ENCODE assay signal across 8 cellular contexts in the genomic region with DNA sequence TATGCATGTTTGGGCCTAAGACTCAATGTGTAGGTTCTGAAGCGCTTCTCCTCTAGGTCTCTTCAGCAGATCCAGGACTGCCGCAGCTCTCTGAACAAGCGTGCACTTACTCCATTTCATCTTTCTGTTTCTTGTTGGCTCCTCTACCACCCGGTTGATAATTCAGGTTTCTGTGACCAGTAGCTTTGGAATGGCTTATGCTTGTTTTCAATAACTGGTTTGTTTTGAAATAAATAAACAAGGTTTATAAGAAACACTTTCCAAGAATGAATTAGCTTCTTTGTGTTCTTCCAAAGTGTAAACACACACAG. TPM values are rescaled to one million over a fixed set of nuclear protein-coding genes. Genes with fewer than 3 reads are reported as not detected.
DNase-seq lines count a peak whose midpoint lies in the region; ATAC-seq and TF ChIP-seq lines count a peak whose summit lies in the region.

No MANE protein-coding gene starts in this region.

- no peak overlapping the region for H2AFZ ChIP-seq in trophoblast cell (ENCODE audit: insufficient read depth, low read length, poor library complexity)

- TF ChIP-seq EP300 in esophagus muscularis mucosa (IDR thresholded peaks at IDR 0.05) = no peak

- H3K4ac ChIP-seq in trophoblast cell (ENCODE audit: low read depth, low read length) = no peak overlapping the region

- H2BK5ac ChIP-seq in trophoblast cell (ENCODE audit: low read depth, low read length, poor library complexity) = no peak overlapping the region

- H3K36me3 ChIP-seq in esophagus muscularis mucosa (no peaks in the 10 kb centered on the region), trophoblast cell (ENCODE audit: control insufficient read depth in 1 of 2, insufficient read depth in 2 of 2, low read length in 2 of 2) (no peaks in the 10 kb centered on the region)

- WGBS in esophagus muscularis mucosa = 8% methylated on average over 4 of the region's 4 CpGs
- no CpG with 5 or more reads among the region's 4 CpGs for WGBS in trophoblast cell (ENCODE audit: extremely low coverage, insufficient coverage, insufficient read length)

- H4K12ac ChIP-seq in trophoblast cell (ENCODE audit: low read depth, low read length) = no peak overlapping the region

- TF ChIP-seq CTCF in GM12875 (IDR thresholded peaks at IDR 0.05; ENCODE audit: borderline replicate concordance, insufficient read depth, low read depth, low read length) = no peak
- TF ChIP-seq CTCF in esophagus muscularis mucosa (IDR thresholded peaks at IDR 0.05) = no peak

- H3K79me1 ChIP-seq in trophoblast cell (ENCODE audit: low read length) = peaks cover 13% of the 10 kb centered on the region

- no peaks in the 10 kb centered on the region for H3K9me3 ChIP-seq in esophagus muscularis mucosa
- H3K9me3 ChIP-seq in trophoblast cell (ENCODE audit: insufficient read depth, low read depth, low read length) = no peaks in the 10 kb centered on the region

- no peak for TF ChIP-seq POLR2A in esophagus muscularis mucosa (IDR thresholded peaks at IDR 0.05; ENCODE audit: low read depth)

- H3K27me3 ChIP-seq in esophagus muscularis mucosa = no peaks in the 10 kb centered on the region
- H3K27me3 ChIP-seq in trophoblast cell (ENCODE audit: insufficient read depth, low read length) = no peaks in the 10 kb centered on the region

- peak overlapping the region; percentile 88 for H3K4me2 ChIP-seq in trophoblast cell (ENCODE audit: low read length)

- no peak overlapping the region for H2AK5ac ChIP-seq in trophoblast cell (ENCODE audit: low read length)

- DNase-seq in esophagus muscularis mucosa (ENCODE audit: extremely low spot score) (no peak), trophoblast cell (no peak), GM19240 (ENCODE audit: insufficient read length, low spot score) (no peak), left lobe of liver (ENCODE audit: low spot score) (no peak)

- H4K91ac ChIP-seq in trophoblast cell (ENCODE audit: low read depth, low read length) = no peak overlapping the region

- no peak overlapping the region for H3K9ac ChIP-seq in trophoblast cell (ENCODE audit: low read length)

- H3K4me3 ChIP-seq in GM12875 (ENCODE audit: low read depth, low read length) (peak overlapping the region; percentile 87), esophagus muscularis mucosa (peak overlapping the region; percentile 75 to 91 (median 88)), trophoblast cell (ENCODE audit: low read depth, low read length) (peak overlapping the region; percentile 84)

- H3K4me1 ChIP-seq in esophagus muscularis mucosa (peaks cover 14 to 51% (median 44%) of the 10 kb centered on the region in 4 donors), trophoblast cell (ENCODE audit: control insufficient read depth in 1 of 2, insufficient read depth in 2 of 2, low read length in 2 of 2) (peaks cover 0 to 3% of the 10 kb centered on the region in 2 experiments)

- H3K23ac ChIP-seq in trophoblast cell (ENCODE audit: low read length) = no peak overlapping the region

- no peak overlapping the region for H2BK12ac ChIP-seq in trophoblast cell (ENCODE audit: low read length)

- ATAC-seq in GM18520 (IDR thresholded peaks at IDR 0.05; ENCODE audit: unreplicated experiment) = no peak
- ATAC-seq in HG02885 (IDR thresholded peaks at IDR 0.05; ENCODE audit: poor library complexity, unreplicated experiment) = no peak
- ATAC-seq in left lobe of liver = no peak

- H4K8ac ChIP-seq in trophoblast cell (ENCODE audit: low read depth, low read length) = no peak overlapping the region

- H3K27ac ChIP-seq in esophagus muscularis mucosa (replicated peaks in 1 of 4) (peak overlapping the region; percentile 86 to 96 (median 94)), trophoblast cell (ENCODE audit: low read depth, low read length) (no peak overlapping the region)

- intact Hi-C loops in esophagus muscularis mucosa (cut with DNase I) = loop anchor here (5.0 kb wide), 1 partner anchor 84 kb away; no protein-coding TSS in a partner anchor

- H3K18ac ChIP-seq in trophoblast cell (ENCODE audit: low read length) = no peak overlapping the region

- no peak overlapping the region for H3K14ac ChIP-seq in trophoblast cell (ENCODE audit: low read length)

- H2BK120ac ChIP-seq in trophoblast cell (ENCODE audit: insufficient read depth, low read length, poor library complexity) = no peak overlapping the region

- H3K79me2 ChIP-seq in trophoblast cell (ENCODE audit: control insufficient read depth, insufficient read depth, low read length, poor library complexity) = peaks cover 6% of the 10 kb centered on the region

TF ChIP-seq in PFSK-1, 5 proteins besides CTCF, POLR2A, EP300 and RAD21:
- TF ChIP-seq, protein P1, sequence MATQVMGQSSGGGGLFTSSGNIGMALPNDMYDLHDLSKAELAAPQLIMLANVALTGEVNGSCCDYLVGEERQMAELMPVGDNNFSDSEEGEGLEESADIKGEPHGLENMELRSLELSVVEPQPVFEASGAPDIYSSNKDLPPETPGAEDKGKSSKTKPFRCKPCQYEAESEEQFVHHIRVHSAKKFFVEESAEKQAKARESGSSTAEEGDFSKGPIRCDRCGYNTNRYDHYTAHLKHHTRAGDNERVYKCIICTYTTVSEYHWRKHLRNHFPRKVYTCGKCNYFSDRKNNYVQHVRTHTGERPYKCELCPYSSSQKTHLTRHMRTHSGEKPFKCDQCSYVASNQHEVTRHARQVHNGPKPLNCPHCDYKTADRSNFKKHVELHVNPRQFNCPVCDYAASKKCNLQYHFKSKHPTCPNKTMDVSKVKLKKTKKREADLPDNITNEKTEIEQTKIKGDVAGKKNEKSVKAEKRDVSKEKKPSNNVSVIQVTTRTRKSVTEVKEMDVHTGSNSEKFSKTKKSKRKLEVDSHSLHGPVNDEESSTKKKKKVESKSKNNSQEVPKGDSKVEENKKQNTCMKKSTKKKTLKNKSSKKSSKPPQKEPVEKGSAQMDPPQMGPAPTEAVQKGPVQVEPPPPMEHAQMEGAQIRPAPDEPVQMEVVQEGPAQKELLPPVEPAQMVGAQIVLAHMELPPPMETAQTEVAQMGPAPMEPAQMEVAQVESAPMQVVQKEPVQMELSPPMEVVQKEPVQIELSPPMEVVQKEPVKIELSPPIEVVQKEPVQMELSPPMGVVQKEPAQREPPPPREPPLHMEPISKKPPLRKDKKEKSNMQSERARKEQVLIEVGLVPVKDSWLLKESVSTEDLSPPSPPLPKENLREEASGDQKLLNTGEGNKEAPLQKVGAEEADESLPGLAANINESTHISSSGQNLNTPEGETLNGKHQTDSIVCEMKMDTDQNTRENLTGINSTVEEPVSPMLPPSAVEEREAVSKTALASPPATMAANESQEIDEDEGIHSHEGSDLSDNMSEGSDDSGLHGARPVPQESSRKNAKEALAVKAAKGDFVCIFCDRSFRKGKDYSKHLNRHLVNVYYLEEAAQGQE (IDR thresholded peaks at IDR 0.05; ENCODE audit: insufficient read depth in 1 of 2, low read depth in 2 of 2, low read length in 2 of 2) = no peak
- TF ChIP-seq POLR2AphosphoS5 (IDR thresholded peaks at IDR 0.05; ENCODE audit: low read depth, low read length) = peak; percentile 37
TF ChIP-seq in PFSK-1: peak in this region for 1.

RNA-seq across cellular contexts. Expression of a gene that starts 1.5 kb away (rescaled TPM):
- 53.4 TPM for polyA plus RNA-seq in PFSK-1 (2012; ENCODE audit: insufficient read length, low read depth)
- 10 to 100 TPM; 34.5 to 71.3 (median 36.5) TPM for total RNA-seq in esophagus muscularis mucosa
- 11.1 and 11.3 TPM in 2 replicates for polyA plus RNA-seq in trophoblast cell (2013)
- total RNA-seq in left lobe of liver = 8.0 TPM
